ENCODE assay signal across 8 cellular contexts in genomic region chr6:24716602-24717148, GRCh38. TPM values are rescaled to one million over a fixed set of nuclear protein-coding genes. Genes with fewer than 3 reads are reported as not detected.
A peak's percentile ranks its signal among the peaks of the same experiment; 100 is the strongest.
DNase-seq lines count a peak whose midpoint lies in the region; ATAC-seq, FAIRE-seq and TF ChIP-seq lines count a peak whose summit lies in the region.
"Not testable (repeated sequence)": the region's sequence is repeated elsewhere in the genome, so short reads cannot be mapped to it uniquely, and the experiment has no call there.

No MANE protein-coding gene starts in this region.

- peaks cover 34 to 78% (median 62%) of the 10 kb centered on the region in 4 donors for H3K4me1 Mint-ChIP-seq in CD4-positive, CD25-positive, alpha-beta regulatory T cell
- peaks cover 59% of the 10 kb centered on the region for H3K4me1 Mint-ChIP-seq in activated CD4-positive, alpha-beta memory T cell treated with anti-CD3 and anti-CD28 coated beads for 36 hours (ENCODE audit: low read depth)

- WGBS in K562 (ENCODE audit: insufficient coverage, low coverage, missing lambda C conversion rate), result 80% methylated on average over 7 of the region's 7 CpGs
- WGBS in pancreas, 2 donors, result 50 to 68% methylated on average over 7 of the region's 7 CpGs

- intact Hi-C loops in activated CD4-positive, alpha-beta memory T cell treated with anti-CD3 and anti-CD28 coated beads for 36 hours (cut with micrococcal nuclease), result loop anchor here (5.0 kb wide), 1 partner anchor 301 kb away; no protein-coding TSS in a partner anchor
- intact Hi-C loops in K562 (cut with micrococcal nuclease); lower lobe of right lung (cut with DNase I): not testable (repeated sequence)
- intact Hi-C loops in pancreas (cut with DNase I), result loop anchor here in 1 of 3 donors (10.0 kb wide), 1 partner anchor 58 kb away; the partner anchor contains the start of gene GMNN

- H3K9me3 ChIP-seq in CD4-positive, CD25-positive, alpha-beta regulatory T cell (ENCODE audit: control insufficient read depth in 2 of 2, low read length in 2 of 2); K562 (replicated peaks; ENCODE audit: control insufficient read depth, insufficient read depth, low read depth, low read length); fibroblast of lung (ENCODE audit: control insufficient read depth, insufficient read depth, low read depth, low read length); lower lobe of right lung; pancreas; thoracic aorta: not testable (repeated sequence)

- CTCF ChIA-PET in activated CD4-positive, alpha-beta memory T cell treated with anti-CD3 and anti-CD28 coated beads for 36 hours (lab: Charles Lee), result interaction anchor here (1.0 kb wide), 1 partner anchor 135 kb away, joined by 3 read pairs; no protein-coding TSS in a partner anchor
- CTCF ChIA-PET in K562 (lab: Yijun Ruan, JAX; ENCODE audit: low intra/inter-chr PET ratio), result not testable (repeated sequence)

- not testable (repeated sequence) for FAIRE-seq in K562 (lab: Jason Lieb, UNC); pancreas (lab: Jason Lieb, UNC)

- peaks cover 40% of the 10 kb centered on the region for H3K36me3 Mint-ChIP-seq in CD4-positive, CD25-positive, alpha-beta regulatory T cell
- H3K36me3 Mint-ChIP-seq in activated CD4-positive, alpha-beta memory T cell treated with anti-CD3 and anti-CD28 coated beads for 36 hours, result peaks cover 73% of the 10 kb centered on the region

- TF ChIP-seq RAD21 in K562 (CRISPR knock-in tag; conservative IDR thresholded peaks at IDR 0.05 in 1 of 2, IDR thresholded peaks at IDR 0.05 in 1 of 2), result not testable (repeated sequence)

- H3K27ac Mint-ChIP-seq in CD4-positive, CD25-positive, alpha-beta regulatory T cell, result peak overlapping the region in 1 of 3 donors; percentile 98
- peak overlapping the region; percentile 99 for H3K27ac Mint-ChIP-seq in activated CD4-positive, alpha-beta memory T cell treated with anti-CD3 and anti-CD28 coated beads for 36 hours

- H4K20me1 ChIP-seq in KMS-11 (ENCODE audit: insufficient read depth), result peaks cover 24% of the 10 kb centered on the region
- peaks cover 28% of the 10 kb centered on the region for H4K20me1 ChIP-seq in K562 (replicated peaks; ENCODE audit: control insufficient read depth, insufficient read depth, low read length)
- not testable (repeated sequence) for H4K20me1 ChIP-seq in fibroblast of lung (ENCODE audit: control insufficient read depth, extremely low read depth, insufficient read depth, low read length)

- not testable (repeated sequence) for H3K9me3 Mint-ChIP-seq in CD4-positive, CD25-positive, alpha-beta regulatory T cell; activated CD4-positive, alpha-beta memory T cell treated with anti-CD3 and anti-CD28 coated beads for 36 hours

- peaks cover 87% of the 10 kb centered on the region for H3K79me2 ChIP-seq in KMS-11 (ENCODE audit: insufficient read depth, low read depth)
- H3K79me2 ChIP-seq in K562 (ENCODE audit: control insufficient read depth, insufficient read depth, low read length), result peaks cover 87% of the 10 kb centered on the region
- H3K79me2 ChIP-seq in fibroblast of lung (ENCODE audit: control insufficient read depth, insufficient read depth, low read length), result peaks cover 87% of the 10 kb centered on the region

- ATAC-seq in CD4-positive, CD25-positive, alpha-beta regulatory T cell (ENCODE audit: low read depth in 2 of 2); K562; lower lobe of right lung; pancreas; thoracic aorta (ENCODE audit: insufficient number of reproducible peaks, low FRiP score, low read depth): not testable (repeated sequence)

- not testable (repeated sequence) for H3K27me3 Mint-ChIP-seq in CD4-positive, CD25-positive, alpha-beta regulatory T cell; activated CD4-positive, alpha-beta memory T cell treated with anti-CD3 and anti-CD28 coated beads for 36 hours

- not testable (repeated sequence) for H3K27me3 ChIP-seq in CD4-positive, CD25-positive, alpha-beta regulatory T cell (ENCODE audit: control insufficient read depth, insufficient read depth, low read length); KMS-11 (ENCODE audit: insufficient read depth, low read depth); K562 (ENCODE audit: control insufficient read depth in 2 of 2, insufficient read depth in 2 of 2, low read length in 2 of 2); fibroblast of lung (ENCODE audit: control insufficient read depth, insufficient read depth, low read length); lower lobe of right lung (ENCODE audit: low read depth); pancreas; thoracic aorta (replicated peaks; ENCODE audit: insufficient read depth)

- peak overlapping the region; percentile 96 for H3K4me3 ChIP-seq in CD4-positive, CD25-positive, alpha-beta regulatory T cell (ENCODE audit: low read depth, low read length)
- H3K4me3 ChIP-seq in KMS-11 (IDR thresholded peaks at IDR 0.05; ENCODE audit: insufficient read depth, low read depth, low read length), result not testable (repeated sequence)
- H3K4me3 ChIP-seq in K562 (peak overlapping the region; percentile 94; the same call in 1 of the 2 replicates), fibroblast of lung (replicated peaks in 1 of 4; ENCODE audit: control extremely low read depth in 1 of 4, insufficient read depth in 1 of 4, low read depth in 3 of 4, low read length in 4 of 4) (peak overlapping the region; percentile 61 to 95 (median 91)), lower lobe of right lung (peak overlapping the region; percentile 87), pancreas (peak overlapping the region in 3 of 4 donors; percentile 83 to 87 (median 86)), thoracic aorta (peak overlapping the region; percentile 98)

- not testable (repeated sequence) for BruUV-seq in K562 (replicated peaks; lab: Mats Ljungman, UMichigan)

- not testable (repeated sequence) for H3K9me1 ChIP-seq in K562 (ENCODE audit: control insufficient read depth, insufficient read depth, low read length)

- TF ChIP-seq CTCF in KMS-11 (conservative IDR thresholded peaks at IDR 0.05; ENCODE audit: low read depth, low read length); K562 (IDR thresholded peaks at IDR 0.05 in 2 of 3, conservative IDR thresholded peaks at IDR 0.05 in 1 of 3; ENCODE audit: insufficient read depth in 2 of 3, low read depth in 1 of 3, low read length in 3 of 3); fibroblast of lung (conservative IDR thresholded peaks at IDR 0.05 in 1 of 2, IDR thresholded peaks at IDR 0.05 in 1 of 2; ENCODE audit: low read depth in 1 of 2, low read length in 2 of 2); lower lobe of right lung (IDR thresholded peaks at IDR 0.05); pancreas (IDR thresholded peaks at IDR 0.05); thoracic aorta (IDR thresholded peaks at IDR 0.05): not testable (repeated sequence)

- H3K9ac ChIP-seq in KMS-11; fibroblast of lung (ENCODE audit: insufficient read depth, low read length): not testable (repeated sequence)
- H3K9ac ChIP-seq in K562 (ENCODE audit: insufficient read depth in 1 of 2, low read depth in 2 of 2, low read length in 2 of 2), result peak overlapping the region in 1 of 2 experiments; percentile 97; a peak in 2 of 4 replicates

- H3K4me1 ChIP-seq in CD4-positive, CD25-positive, alpha-beta regulatory T cell (ENCODE audit: control insufficient read depth, insufficient read depth, low read length, poor library complexity, severe bottlenecking), result peaks cover 79% of the 10 kb centered on the region
- peaks cover 27% of the 10 kb centered on the region for H3K4me1 ChIP-seq in KMS-11 (ENCODE audit: low read depth, poor library complexity, severe bottlenecking)
- H3K4me1 ChIP-seq in K562 (replicated peaks in 1 of 2; ENCODE audit: control insufficient read depth in 2 of 2, insufficient read depth in 2 of 2, low read length in 2 of 2), result peaks cover 3 to 12% of the 10 kb centered on the region in 2 experiments; a peak in 3 of 5 replicates
- not testable (repeated sequence) for H3K4me1 ChIP-seq in fibroblast of lung (ENCODE audit: control insufficient read depth, extremely low read depth, insufficient read depth, low read length)
- peaks cover 64% of the 10 kb centered on the region for H3K4me1 ChIP-seq in lower lobe of right lung
- H3K4me1 ChIP-seq in pancreas, result peaks cover 8 to 43% (median 42%) of the 10 kb centered on the region in 3 donors
- peaks cover 55 to 62% of the 10 kb centered on the region in 2 donors for H3K4me1 ChIP-seq in thoracic aorta (ENCODE audit: control insufficient read depth in 1 of 2, low read depth in 2 of 2)

- POLR2A ChIA-PET in activated CD4-positive, alpha-beta memory T cell treated with anti-CD3 and anti-CD28 coated beads for 36 hours (lab: Charles Lee), result interaction anchor here (1.0 to 1.7 kb wide), 2 partner anchors 15 to 59 kb away, joined by 3 to 11 read pairs; no protein-coding TSS in a partner anchor
- POLR2A ChIA-PET in K562 (lab: Yijun Ruan, JAX), result interaction anchor here (0.8 to 3.4 kb wide), 5 partner anchors 8 to 59 kb away, joined by 3 to 45 read pairs (median 16); partner anchors contain the start of gene GMNN

- DNase-seq in CD4-positive, CD25-positive, alpha-beta regulatory T cell; activated CD4-positive, alpha-beta memory T cell treated with anti-CD3 and anti-CD28 coated beads for 36 hours; K562 (ENCODE audit: extremely low read depth in 1 of 4, low spot score in 3 of 4); fibroblast of lung (ENCODE audit: low read depth in 2 of 2); lower lobe of right lung; pancreas; thoracic aorta (ENCODE audit: low spot score): not testable (repeated sequence)

- H3K36me3 ChIP-seq in CD4-positive, CD25-positive, alpha-beta regulatory T cell (ENCODE audit: control insufficient read depth, insufficient read depth, low read length), result peaks cover 48% of the 10 kb centered on the region
- peaks cover 36% of the 10 kb centered on the region for H3K36me3 ChIP-seq in KMS-11 (ENCODE audit: insufficient read depth)
- peaks cover 76% of the 10 kb centered on the region for H3K36me3 ChIP-seq in K562 (ENCODE audit: control insufficient read depth, insufficient read depth, low read length)
- H3K36me3 ChIP-seq in fibroblast of lung (ENCODE audit: control insufficient read depth, insufficient read depth, low read length), result not testable (repeated sequence)
- peaks cover 52% of the 10 kb centered on the region for H3K36me3 ChIP-seq in lower lobe of right lung
- peaks cover 3 to 37% (median 28%) of the 10 kb centered on the region in 3 donors for H3K36me3 ChIP-seq in pancreas
- H3K36me3 ChIP-seq in thoracic aorta, result peaks cover 17% of the 10 kb centered on the region

- H3K27ac ChIP-seq in CD4-positive, CD25-positive, alpha-beta regulatory T cell (ENCODE audit: insufficient read depth, low read length, poor library complexity, severe bottlenecking), result peak overlapping the region; percentile 100
- H3K27ac ChIP-seq in KMS-11; K562 (ENCODE audit: extremely low read depth, low read depth, low read length); fibroblast of lung (ENCODE audit: insufficient read depth, low read length); lower lobe of right lung; pancreas: not testable (repeated sequence)
- peak overlapping the region in 1 of 2 donors; percentile 7 for H3K27ac ChIP-seq in thoracic aorta

- in situ Hi-C loops in K562 (cut with MboI), result not testable (repeated sequence)

- H3K4me2 ChIP-seq in KMS-11 (peak overlapping the region; percentile 81; the same call in 1 of the 2 replicates), K562 (ENCODE audit: insufficient read depth, low read length) (peak overlapping the region; percentile 93; the same call in 1 of the 2 replicates), fibroblast of lung (ENCODE audit: extremely low read depth, insufficient read depth, low read length) (peak overlapping the region; percentile 93)

- TF ChIP-seq POLR2A in K562 (conservative IDR thresholded peaks at IDR 0.05), result not testable (repeated sequence)

- H2AFZ ChIP-seq in KMS-11 (ENCODE audit: low read depth); K562 (ENCODE audit: low read depth, low read length); fibroblast of lung (ENCODE audit: low read length): not testable (repeated sequence)

- H3K4me3 Mint-ChIP-seq in CD4-positive, CD25-positive, alpha-beta regulatory T cell, result peak overlapping the region; percentile 91 to 100 (median 95)
- peak overlapping the region; percentile 100 for H3K4me3 Mint-ChIP-seq in activated CD4-positive, alpha-beta memory T cell treated with anti-CD3 and anti-CD28 coated beads for 36 hours

- TF ChIP-seq EP300 in K562 (IDR thresholded peaks at IDR 0.05; ENCODE audit: low read length), result not testable (repeated sequence)

RNA-seq across cellular contexts. Expression of gene C6orf62, which starts 2.3 kb away (rescaled TPM):
- 124 TPM for total RNA-seq in CD4-positive, CD25-positive, alpha-beta regulatory T cell
- polyA plus RNA-seq in CD4-positive, CD25-positive, alpha-beta regulatory T cell, result 100 to 1,000 TPM in 1 of 4 donors, 10 to 100 TPM in 3; 91.7 to 106 (median 98.6) TPM
- total RNA-seq in activated CD4-positive, alpha-beta memory T cell treated with anti-CD3 and anti-CD28 coated beads for 36 hours, result 100 to 1,000 TPM; 130 to 134 TPM
- total RNA-seq in K562 (2011; cell fraction: chromatin; rRNA removed; ENCODE audit: low replicate concordance), result 43.5 and 83.8 TPM in 2 replicates
- total RNA-seq in K562 (2011; cell fraction: nucleolus; rRNA removed), result 36.7 and 38.0 TPM in 2 replicates
- 66.0 and 93.1 TPM in 2 replicates for total RNA-seq in K562 (2011; cell fraction: nucleoplasm; rRNA removed)
- total RNA-seq in K562 (2014; rRNA removed) (48.5 and 52.9 TPM in 2 replicates), K562 (2014; rRNA removed; fragmentation: Illumina TruSeq; extraction: Trizol) (110 and 124 TPM in 2 replicates), K562 (2015; rRNA removed; fragmentation: Illumina TruSeq; extraction: Trizol) (111 and 113 TPM in 2 replicates), K562 (2021) (113 and 117 TPM in 2 replicates), fibroblast of lung (72.9 and 103 TPM in 2 replicates), lower lobe of right lung (123 TPM), pancreas (10 to 100 TPM; 33.7 to 85.6 (median 53.2) TPM), thoracic aorta (10 to 100 TPM; 37.6 to 72.2 TPM)
- polyA plus RNA-seq in K562 (2011; rRNA removed) (76.7 and 105 TPM in 2 replicates), K562 (2014; fragmentation: Illumina TruSeq; extraction: Trizol) (86.2 and 111 TPM in 2 replicates), K562 (2014; fragmentation: Nextera tagmentation; extraction: Ambion mirVana) (100 to 1,000 TPM; 355 to 579 TPM), K562 (2014; rRNA removed) (56.8 and 65.6 TPM in 2 replicates), fibroblast of lung (120 and 147 TPM in 2 replicates), pancreas (10 to 100 TPM; 45.7 to 52.4 TPM)
- 37.7 and 38.4 TPM in 2 replicates for polyA plus RNA-seq in K562 (2011; cell fraction: cytosol; rRNA removed)
- 55.2 and 65.3 TPM in 2 replicates for polyA plus RNA-seq in K562 (2011; cell fraction: nucleus; rRNA removed)
- polyA plus RNA-seq in K562 (2012), result 55.2 and 66.1 TPM in 2 replicates
- polyA minus RNA-seq in K562 (2011; rRNA and poly(A)+ RNA removed), result 117 and 150 TPM in 2 replicates
- polyA minus RNA-seq in K562 (2011; cell fraction: cytosol; rRNA and poly(A)+ RNA removed), result 41.9 and 92.5 TPM in 2 replicates
- 37.2 and 54.4 TPM in 2 replicates for polyA minus RNA-seq in K562 (2011; cell fraction: nucleus; rRNA and poly(A)+ RNA removed)
- polyA plus RNA-seq in fibroblast of lung (2012), result 68.0 and 80.7 TPM in 2 replicates
- 32.8 and 35.4 TPM in 2 replicates for polyA minus RNA-seq in fibroblast of lung (ENCODE audit: low replicate concordance)

RNA-seq across cellular contexts. Expression of gene ACOT13, which starts 49.8 kb away (rescaled TPM):
- 2.9 TPM for total RNA-seq in CD4-positive, CD25-positive, alpha-beta regulatory T cell
- 10 to 100 TPM; 14.3 to 26.7 (median 17.2) TPM for polyA plus RNA-seq in CD4-positive, CD25-positive, alpha-beta regulatory T cell
- 10 to 100 TPM; 33.7 to 35.9 TPM for total RNA-seq in activated CD4-positive, alpha-beta memory T cell treated with anti-CD3 and anti-CD28 coated beads for 36 hours
- total RNA-seq in K562 (2011; cell fraction: chromatin; rRNA removed; ENCODE audit: low replicate concordance), result 4.4 and 16.0 TPM in 2 replicates
- 4.3 TPM in 2 replicates for total RNA-seq in K562 (2011; cell fraction: nucleolus; rRNA removed)
- total RNA-seq in K562 (2011; cell fraction: nucleoplasm; rRNA removed), result 6.1 and 11.8 TPM in 2 replicates
- total RNA-seq in K562 (2014; rRNA removed), result 14.1 and 20.9 TPM in 2 replicates
- 65.7 and 75.7 TPM in 2 replicates for total RNA-seq in K562 (2014; rRNA removed; fragmentation: Illumina TruSeq; extraction: Trizol)
- total RNA-seq in K562 (2015; rRNA removed; fragmentation: Illumina TruSeq; extraction: Trizol), result 46.3 and 49.2 TPM in 2 replicates
- 57.9 and 58.1 TPM in 2 replicates for total RNA-seq in K562 (2021)
- polyA plus RNA-seq in K562 (2011; rRNA removed), result 99.7 and 129 TPM in 2 replicates
- polyA plus RNA-seq in K562 (2011; cell fraction: cytosol; rRNA removed), result 24.7 and 40.8 TPM in 2 replicates
- polyA plus RNA-seq in K562 (2011; cell fraction: nucleus; rRNA removed), result 11.4 and 19.8 TPM in 2 replicates
- 54.7 and 56.0 TPM in 2 replicates for polyA plus RNA-seq in K562 (2012)
- 72.2 and 82.8 TPM in 2 replicates for polyA plus RNA-seq in K562 (2014; fragmentation: Illumina TruSeq; extraction: Trizol)
- 100 to 1,000 TPM; 106 to 127 TPM for polyA plus RNA-seq in K562 (2014; fragmentation: Nextera tagmentation; extraction: Ambion mirVana)
- polyA plus RNA-seq in K562 (2014; rRNA removed), result 37.6 and 40.4 TPM in 2 replicates
- polyA minus RNA-seq in K562 (2011; rRNA and poly(A)+ RNA removed), result 48.9 and 54.5 TPM in 2 replicates
- polyA minus RNA-seq in K562 (2011; cell fraction: cytosol; rRNA and poly(A)+ RNA removed), result 13.7 and 18.1 TPM in 2 replicates
- polyA minus RNA-seq in K562 (2011; cell fraction: nucleus; rRNA and poly(A)+ RNA removed), result 3.6 and 6.2 TPM in 2 replicates
- 7.7 and 12.2 TPM in 2 replicates for total RNA-seq in fibroblast of lung
- 23.7 and 26.4 TPM in 2 replicates for polyA plus RNA-seq in fibroblast of lung
- polyA plus RNA-seq in fibroblast of lung (2012), result 24.9 and 26.4 TPM in 2 replicates
- 1.3 and 2.5 TPM in 2 replicates for polyA minus RNA-seq in fibroblast of lung (ENCODE audit: low replicate concordance)
- 24.6 TPM for total RNA-seq in lower lobe of right lung
- total RNA-seq in pancreas, result 10 to 100 TPM in 3 of 6 donors, 1 to 10 TPM in 3; 7.1 to 11.6 (median 9.3) TPM
- polyA plus RNA-seq in pancreas, result 10 to 100 TPM; 10.2 to 17.7 TPM
- total RNA-seq in thoracic aorta, result 1 to 10 TPM; 2.5 to 5.8 TPM

RNA-seq across cellular contexts. Expression of gene TDP2, which starts 50.0 kb away (rescaled TPM):
- total RNA-seq in CD4-positive, CD25-positive, alpha-beta regulatory T cell, result 43.2 TPM
- 10 to 100 TPM; 55.2 to 68.6 (median 57.1) TPM for polyA plus RNA-seq in CD4-positive, CD25-positive, alpha-beta regulatory T cell
- total RNA-seq in activated CD4-positive, alpha-beta memory T cell treated with anti-CD3 and anti-CD28 coated beads for 36 hours, result 10 to 100 TPM; 47.5 to 48.6 TPM
- 36.5 and 52.5 TPM in 2 replicates for total RNA-seq in K562 (2011; cell fraction: chromatin; rRNA removed; ENCODE audit: low replicate concordance)
- total RNA-seq in K562 (2011; cell fraction: nucleolus; rRNA removed), result 30.2 and 34.3 TPM in 2 replicates
- total RNA-seq in K562 (2011; cell fraction: nucleoplasm; rRNA removed), result 41.6 and 42.5 TPM in 2 replicates
- 29.0 and 46.5 TPM in 2 replicates for total RNA-seq in K562 (2014; rRNA removed)
- total RNA-seq in K562 (2014; rRNA removed; fragmentation: Illumina TruSeq; extraction: Trizol), result 31.8 and 32.9 TPM in 2 replicates
- total RNA-seq in K562 (2015; rRNA removed; fragmentation: Illumina TruSeq; extraction: Trizol), result 27.3 and 28.6 TPM in 2 replicates
- 37.9 and 38.2 TPM in 2 replicates for total RNA-seq in K562 (2021)
- polyA plus RNA-seq in K562 (2011; rRNA removed), result 41.3 and 60.1 TPM in 2 replicates
- 10.1 and 18.1 TPM in 2 replicates for polyA plus RNA-seq in K562 (2011; cell fraction: cytosol; rRNA removed)
- 28.7 and 29.2 TPM in 2 replicates for polyA plus RNA-seq in K562 (2011; cell fraction: nucleus; rRNA removed)
- 43.5 and 47.6 TPM in 2 replicates for polyA plus RNA-seq in K562 (2012)
- polyA plus RNA-seq in K562 (2014; fragmentation: Illumina TruSeq; extraction: Trizol), result 53.6 and 56.8 TPM in 2 replicates
- polyA plus RNA-seq in K562 (2014; fragmentation: Nextera tagmentation; extraction: Ambion mirVana), result 10 to 100 TPM; 27.7 to 28.7 TPM
- 53.0 and 56.5 TPM in 2 replicates for polyA plus RNA-seq in K562 (2014; rRNA removed)
- polyA minus RNA-seq in K562 (2011; rRNA and poly(A)+ RNA removed), result 29.1 and 37.8 TPM in 2 replicates
- 12.4 and 13.6 TPM in 2 replicates for polyA minus RNA-seq in K562 (2011; cell fraction: cytosol; rRNA and poly(A)+ RNA removed)
- 31.9 and 71.3 TPM in 2 replicates for polyA minus RNA-seq in K562 (2011; cell fraction: nucleus; rRNA and poly(A)+ RNA removed)
- 29.0 and 37.5 TPM in 2 replicates for total RNA-seq in fibroblast of lung
- polyA plus RNA-seq in fibroblast of lung, result 32.5 and 33.2 TPM in 2 replicates
- polyA plus RNA-seq in fibroblast of lung (2012), result 27.5 and 30.0 TPM in 2 replicates
- polyA minus RNA-seq in fibroblast of lung (ENCODE audit: low replicate concordance), result 2.3 and 4.7 TPM in 2 replicates
- 43.6 TPM for total RNA-seq in lower lobe of right lung
- 10 to 100 TPM; 14.7 to 26.9 (median 18.3) TPM for total RNA-seq in pancreas
- polyA plus RNA-seq in pancreas, result 10 to 100 TPM; 21.6 to 41.9 TPM
- total RNA-seq in thoracic aorta, result 10 to 100 TPM; 31.1 to 40.3 TPM

RNA-seq across cellular contexts. Expression of gene GMNN, which starts 58.1 kb away (rescaled TPM):
- 28.3 TPM for total RNA-seq in CD4-positive, CD25-positive, alpha-beta regulatory T cell
- polyA plus RNA-seq in CD4-positive, CD25-positive, alpha-beta regulatory T cell, result 10 to 100 TPM in 3 of 4 donors, 1 to 10 TPM in 1; 9.1 to 13.6 (median 11.4) TPM
- total RNA-seq in activated CD4-positive, alpha-beta memory T cell treated with anti-CD3 and anti-CD28 coated beads for 36 hours, result 10 to 100 TPM; 76.5 to 77.4 TPM
- total RNA-seq in K562 (2011; cell fraction: chromatin; rRNA removed; ENCODE audit: low replicate concordance), result 62.3 and 103 TPM in 2 replicates
- total RNA-seq in K562 (2011; cell fraction: nucleolus; rRNA removed), result 65.7 and 78.8 TPM in 2 replicates
- total RNA-seq in K562 (2011; cell fraction: nucleoplasm; rRNA removed), result 98.0 and 106 TPM in 2 replicates
- total RNA-seq in K562 (2014; rRNA removed), result 140 and 156 TPM in 2 replicates
- 189 and 216 TPM in 2 replicates for total RNA-seq in K562 (2014; rRNA removed; fragmentation: Illumina TruSeq; extraction: Trizol)
- total RNA-seq in K562 (2015; rRNA removed; fragmentation: Illumina TruSeq; extraction: Trizol), result 187 and 210 TPM in 2 replicates
- total RNA-seq in K562 (2021), result 144 and 146 TPM in 2 replicates
- 125 and 167 TPM in 2 replicates for polyA plus RNA-seq in K562 (2011; rRNA removed)
- 79.5 and 92.1 TPM in 2 replicates for polyA plus RNA-seq in K562 (2011; cell fraction: cytosol; rRNA removed)
- 50.4 and 63.0 TPM in 2 replicates for polyA plus RNA-seq in K562 (2011; cell fraction: nucleus; rRNA removed)
- 98.2 and 179 TPM in 2 replicates for polyA plus RNA-seq in K562 (2012)
- polyA plus RNA-seq in K562 (2014; fragmentation: Illumina TruSeq; extraction: Trizol), result 217 and 222 TPM in 2 replicates
- 100 to 1,000 TPM; 331 to 370 TPM for polyA plus RNA-seq in K562 (2014; fragmentation: Nextera tagmentation; extraction: Ambion mirVana)
- polyA plus RNA-seq in K562 (2014; rRNA removed), result 199 and 254 TPM in 2 replicates
- 80.2 and 85.5 TPM in 2 replicates for polyA minus RNA-seq in K562 (2011; rRNA and poly(A)+ RNA removed)
- 43.5 and 55.4 TPM in 2 replicates for polyA minus RNA-seq in K562 (2011; cell fraction: cytosol; rRNA and poly(A)+ RNA removed)
- polyA minus RNA-seq in K562 (2011; cell fraction: nucleus; rRNA and poly(A)+ RNA removed), result 50.4 and 78.2 TPM in 2 replicates
- total RNA-seq in fibroblast of lung, result 12.9 and 13.6 TPM in 2 replicates
- polyA plus RNA-seq in fibroblast of lung, result 18.9 and 35.5 TPM in 2 replicates
- polyA plus RNA-seq in fibroblast of lung (2012), result 16.4 and 30.3 TPM in 2 replicates
- polyA minus RNA-seq in fibroblast of lung (ENCODE audit: low replicate concordance), result 2.5 and 11.1 TPM in 2 replicates
- total RNA-seq in lower lobe of right lung, result 11.1 TPM
- 10 to 100 TPM; 36.5 to 69.4 (median 50.3) TPM for total RNA-seq in pancreas
- polyA plus RNA-seq in pancreas, result 10 to 100 TPM; 44.4 to 57.0 TPM
- 1 to 10 TPM; 5.4 to 6.8 TPM for total RNA-seq in thoracic aorta
